13 cellular contexts compared by ENCODE assay signal in the genomic region with DNA sequence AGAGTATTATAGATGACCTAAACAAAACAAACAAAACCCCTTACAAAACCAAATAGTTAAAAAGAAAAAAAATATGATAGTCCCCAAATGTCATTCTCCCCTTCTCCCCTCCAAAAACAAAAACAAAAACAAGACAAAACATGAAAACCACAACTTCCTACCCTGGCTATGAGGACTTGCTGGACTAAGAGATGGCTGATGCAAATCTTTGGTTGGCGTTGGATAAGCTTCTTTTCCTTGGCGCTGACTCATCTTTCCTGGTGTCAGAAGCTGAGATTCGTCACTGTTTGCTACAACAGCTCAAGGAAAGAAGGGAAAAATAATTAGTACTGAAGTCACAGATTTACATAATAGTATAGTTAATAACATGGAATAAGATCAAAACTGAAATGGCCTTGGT.
A peak's percentile ranks its signal among the peaks of the same experiment; 100 is the strongest.
DNase-seq lines count a peak whose midpoint lies in the region; ATAC-seq and TF ChIP-seq lines count a peak whose summit lies in the region.
"Had no signal": no experiment of that assay in that cellular context is flagged by ENCODE, and none has a peak within 500 bp of the region (broad histone marks: within the 10 kb centered on the region; RNA-seq: fewer than 3 reads in every experiment).

No MANE protein-coding gene starts in this region.

- no peak for TF ChIP-seq RAD21 in HCT116 (IDR thresholded peaks at IDR 0.05; ENCODE audit: low read depth)

- peak overlapping the region; percentile 65 for H3K4me2 ChIP-seq in HCT116 (ENCODE audit: low read length)

- H3K9me3 ChIP-seq in HCT116 (ENCODE audit: control insufficient read depth in 1 of 2, insufficient read depth in 1 of 2, low read depth in 1 of 2, low read length in 2 of 2), result no peaks in the 10 kb centered on the region

- in situ Hi-C loops in ACHN (cut with HindIII; ENCODE audit: low pct_ligation_motif_present, low pct_unique_long_range_greater_than_20kb, low sequenced_read_pairs), result loop anchor here (25.0 kb wide), 1 partner anchor 388 kb away; no protein-coding TSS in a partner anchor

- CTCF ChIA-PET in HCT116 (lab: Charles Lee), result interaction anchor here (1.4 kb wide), 1 partner anchor 136 kb away, joined by 3 read pairs; no protein-coding TSS in a partner anchor

- DNase-seq in ACHN (peak; percentile 72), HCT116 (ENCODE audit: low read depth, low spot score) (peak; percentile 74), amniotic epithelial cell (ENCODE audit: low read depth) (peak; percentile 88), glomerular visceral epithelial cell (ENCODE audit: extremely low spot score) (peak; percentile 60), retina (no peak)
- no peak for DNase-seq in stimulated activated CD8-positive, alpha-beta memory T cell treated with anti-CD3 and anti-CD28 coated beads, Interleukin-4, amount 100 ng/mL, for 48 hours
- DNase-seq: activated CD8-positive, alpha-beta T cell treated with anti-CD3 and anti-CD28 coated beads for 36 hours; activated naive CD8-positive, alpha-beta T cell treated with anti-CD3 and anti-CD28 coated beads for 36 hours; CD4-positive, CD25-positive, alpha-beta regulatory T cell; stimulated activated CD4-positive, alpha-beta T cell treated with anti-CD3 and anti-CD28 coated beads, Interleukin-4, amount 100 ng/mL, for 1 hour; substantia nigra had no signal

- no peaks in the 10 kb centered on the region for H4K20me1 ChIP-seq in HCT116 (ENCODE audit: insufficient read depth)

- no peak overlapping the region for H3K4me3 ChIP-seq in HCT116 (replicated peaks in 1 of 2; ENCODE audit: low read depth in 1 of 2, low read length in 2 of 2)

- no TSS peak for BruUV-seq in HCT116 (replicated peaks; lab: Mats Ljungman, UMichigan)

- H3K79me2 ChIP-seq in HCT116 (ENCODE audit: insufficient read depth, low read length), result peaks cover 42% of the 10 kb centered on the region

- peaks cover 42 to 61% of the 10 kb centered on the region in 2 experiments for H3K4me1 ChIP-seq in HCT116 (ENCODE audit: control insufficient read depth in 1 of 2, insufficient read depth in 2 of 2, low read length in 2 of 2)

- H3K27me3 ChIP-seq in HCT116 (ENCODE audit: insufficient read depth, low read length), result no peaks in the 10 kb centered on the region

- RAD21 ChIA-PET in HCT116 (lab: Charles Lee; ENCODE audit: low non-redundant PET in 1 of 2, low total read pairs in 2 of 2, uncharacterized antibody in 2 of 2, unreplicated experiment in 2 of 2), result no interaction called here

- H3K9ac ChIP-seq in HCT116 (ENCODE audit: low read length), result no peak overlapping the region

- ATAC-seq in HCT116 (peak; percentile 39; the same call in 1 of the 2 replicates), HG02884 (IDR thresholded peaks at IDR 0.05; ENCODE audit: unreplicated experiment) (no peak), HG02798 (IDR thresholded peaks at IDR 0.05; ENCODE audit: poor library complexity, unreplicated experiment) (no peak)
- ATAC-seq: activated CD8-positive, alpha-beta T cell treated with anti-CD3 and anti-CD28 coated beads for 36 hours had no signal

- TF ChIP-seq POLR2A in HCT116 (IDR thresholded peaks at IDR 0.05; ENCODE audit: borderline replicate concordance, extremely low read depth, insufficient read depth, insufficient read length), result no peak

- H3K9me2 ChIP-seq in HCT116 (ENCODE audit: insufficient read depth), result no peaks in the 10 kb centered on the region

- intact Hi-C loops in HCT116 (cut with micrococcal nuclease), result loop anchor here (5.0 to 10.0 kb wide), 3 partner anchors 416 to 813 kb away; a partner anchor contains a TSS

- TF ChIP-seq CTCF in HCT116 (IDR thresholded peaks at IDR 0.05 in 2 of 3, conservative IDR thresholded peaks at IDR 0.05 in 1 of 3; ENCODE audit: borderline replicate concordance in 1 of 3, insufficient read depth in 1 of 3, low read depth in 2 of 3, low read length in 2 of 3), result no peak

- POLR2A ChIA-PET in HCT116 (lab: Charles Lee), result no interaction called here

- H3K27ac ChIP-seq in HCT116 (ENCODE audit: low read depth, low read length), result peak overlapping the region; percentile 63; the same call in 1 of the 2 replicates

- H3K36me3 ChIP-seq in HCT116 (ENCODE audit: control insufficient read depth in 1 of 2, insufficient read depth in 2 of 2, low read length in 2 of 2), result no peaks in the 10 kb centered on the region

- no peak overlapping the region for H2AFZ ChIP-seq in HCT116 (ENCODE audit: low read depth, low read length, poor library complexity, severe bottlenecking)

TF ChIP-seq in HCT116, 20 proteins besides CTCF, POLR2A, EP300 and RAD21:
- TF ChIP-seq FOSL1 (IDR thresholded peaks at IDR 0.05; ENCODE audit: low read depth), result peak; percentile 74
- TF ChIP-seq CBX3 (IDR thresholded peaks at IDR 0.05; ENCODE audit: low read depth), result peak; percentile 72
- TF ChIP-seq SP1 (IDR thresholded peaks at IDR 0.05; ENCODE audit: low read depth), result peak; percentile 64
- peak; percentile 73 for TF ChIP-seq CEBPB (IDR thresholded peaks at IDR 0.05; ENCODE audit: low read depth)
- TF ChIP-seq POLR2AphosphoS5 (IDR thresholded peaks at IDR 0.05; ENCODE audit: low read depth, low read length), result peak; percentile 46; the same call in 1 of the 2 replicates
- TF ChIP-seq JUND (IDR thresholded peaks at IDR 0.05), result peak; percentile 65
- no peak for TF ChIP-seq SIN3A (IDR thresholded peaks at IDR 0.05; ENCODE audit: low read depth)
- TF ChIP-seq EGR1 (IDR thresholded peaks at IDR 0.05; ENCODE audit: low read depth), result no peak

Comparison
In these comparisons a context has a peak if more than half of its experiments do, and no peak if none do; other contexts are left out.
1. DNase-seq: peak in ACHN (single experiment), HCT116 (single experiment), amniotic epithelial cell (single experiment) and glomerular visceral epithelial cell (single experiment); none in stimulated activated CD8-positive, alpha-beta memory T cell treated with anti-CD3 and anti-CD28 coated beads, Interleukin-4, amount 100 ng/mL, for 48 hours (single experiment) and retina (single experiment).